8 cellular contexts compared by ENCODE assay signal in genomic region chr2:121284424-121285076, GRCh38. TPM values are rescaled to one million over a fixed set of nuclear protein-coding genes. Genes with fewer than 3 reads are reported as not detected.
A peak's percentile ranks its signal among the peaks of the same experiment; 100 is the strongest.
DNase-seq lines count a peak whose midpoint lies in the region; ATAC-seq and TF ChIP-seq lines count a peak whose summit lies in the region.

No MANE protein-coding gene starts in this region.

- peaks cover 48% of the 10 kb centered on the region for H3K27me3 Mint-ChIP-seq in CD4-positive, CD25-positive, alpha-beta regulatory T cell
- peaks cover 54% of the 10 kb centered on the region for H3K27me3 Mint-ChIP-seq in H9 (ENCODE audit: low read depth)
- peaks cover 45% of the 10 kb centered on the region for H3K27me3 Mint-ChIP-seq in activated naive CD8-positive, alpha-beta T cell treated with anti-CD3 and anti-CD28 coated beads, Interleukin-2, amount 10 ng/mL, durations not matched to agents 7 days and 5 days

- peaks cover 7% of the 10 kb centered on the region for H3K4me1 ChIP-seq in CD4-positive, CD25-positive, alpha-beta regulatory T cell (ENCODE audit: control insufficient read depth, insufficient read depth, low read length, poor library complexity, severe bottlenecking)
- H3K4me1 ChIP-seq in H9 (ENCODE audit: insufficient read depth, low read length) (no peaks in the 10 kb centered on the region), right lobe of liver (peaks cover 0 to 38% (median 7%) of the 10 kb centered on the region in 4 donors), transverse colon (peaks cover 0 to 28% (median 15%) of the 10 kb centered on the region in 4 donors)

- H3K79me1 ChIP-seq in H9 (ENCODE audit: insufficient read depth, low read depth, low read length, poor library complexity, severe bottlenecking): no peaks in the 10 kb centered on the region

- H3K4me3 ChIP-seq in CD4-positive, CD25-positive, alpha-beta regulatory T cell (ENCODE audit: low read depth, low read length): no peak overlapping the region
- H3K4me3 ChIP-seq in right lobe of liver (peak overlapping the region; percentile 22 to 53 (median 44)), transverse colon (peak overlapping the region; percentile 57 to 80 (median 72))

- no peak overlapping the region for H2BK20ac ChIP-seq in H9 (ENCODE audit: low read depth, low read length, poor library complexity, severe bottlenecking)

- in situ Hi-C loops in transverse colon (cut with MboI; ENCODE audit: low pct_ligation_motif_present in 1 of 4, low pct_unique_long_range_greater_than_20kb in 1 of 4, low sequenced_read_pairs in 3 of 4): no loop called here

- peaks cover 0 to 4% (median 0%) of the 10 kb centered on the region in 7 donors for H3K9me3 Mint-ChIP-seq in CD4-positive, CD25-positive, alpha-beta regulatory T cell
- H3K9me3 Mint-ChIP-seq in H9: peaks cover 0 to 3% of the 10 kb centered on the region in 2 experiments; a peak in 1 of 5 replicates
- no peaks in the 10 kb centered on the region for H3K9me3 Mint-ChIP-seq in activated naive CD8-positive, alpha-beta T cell treated with anti-CD3 and anti-CD28 coated beads, Interleukin-2, amount 10 ng/mL, durations not matched to agents 7 days and 5 days

- peaks cover 12% of the 10 kb centered on the region for H3K27me3 ChIP-seq in CD4-positive, CD25-positive, alpha-beta regulatory T cell (ENCODE audit: control insufficient read depth, insufficient read depth, low read length)
- H3K27me3 ChIP-seq in H9 (ENCODE audit: insufficient read depth, low read length): peaks cover 10% of the 10 kb centered on the region; the same call in 1 of the 2 replicates
- no peaks in the 10 kb centered on the region for H3K27me3 ChIP-seq in right lobe of liver
- H3K27me3 ChIP-seq in transverse colon: peaks cover 34% of the 10 kb centered on the region

- no peak overlapping the region for H3K18ac ChIP-seq in H9 (ENCODE audit: insufficient read length, low read depth, low read length)

- H2BK5ac ChIP-seq in H9 (ENCODE audit: insufficient read length, low read length): no peak overlapping the region

- no peak overlapping the region for H3K14ac ChIP-seq in H9 (ENCODE audit: insufficient read depth, low read length)

- H3K4me1 Mint-ChIP-seq in CD4-positive, CD25-positive, alpha-beta regulatory T cell: peaks cover 0 to 12% (median 6%) of the 10 kb centered on the region in 4 donors
- peaks cover 7 to 10% of the 10 kb centered on the region in 2 experiments for H3K4me1 Mint-ChIP-seq in H9
- no peaks in the 10 kb centered on the region for H3K4me1 Mint-ChIP-seq in activated naive CD8-positive, alpha-beta T cell treated with anti-CD3 and anti-CD28 coated beads, Interleukin-2, amount 10 ng/mL, durations not matched to agents 7 days and 5 days

- H2BK12ac ChIP-seq in H9 (ENCODE audit: insufficient read length, low read depth, low read length): no peak overlapping the region

- H2BK120ac ChIP-seq in H9 (ENCODE audit: low read depth, low read length, poor library complexity, severe bottlenecking): no peak overlapping the region

- intact Hi-C loops in right lobe of liver (cut with DNase I): no loop called here
- intact Hi-C loops in transverse colon (cut with DNase I; ENCODE audit: low total_unique reads): no loop called here

- no peaks in the 10 kb centered on the region for H3K36me3 Mint-ChIP-seq in CD4-positive, CD25-positive, alpha-beta regulatory T cell
- no peaks in the 10 kb centered on the region for H3K36me3 Mint-ChIP-seq in H9 (ENCODE audit: insufficient read depth in 1 of 3, low read depth in 3 of 3)
- H3K36me3 Mint-ChIP-seq in activated naive CD8-positive, alpha-beta T cell treated with anti-CD3 and anti-CD28 coated beads, Interleukin-2, amount 10 ng/mL, durations not matched to agents 7 days and 5 days: no peaks in the 10 kb centered on the region

- no peak overlapping the region for H3T11ph ChIP-seq in H9 (ENCODE audit: low read length)

- no peak overlapping the region for H4K91ac ChIP-seq in H9 (ENCODE audit: insufficient read length, low read depth, low read length)

- no peaks in the 10 kb centered on the region for H3K36me3 ChIP-seq in CD4-positive, CD25-positive, alpha-beta regulatory T cell (ENCODE audit: control insufficient read depth, insufficient read depth, low read length)
- no peaks in the 10 kb centered on the region for H3K36me3 ChIP-seq in right lobe of liver
- H3K36me3 ChIP-seq in transverse colon: no peaks in the 10 kb centered on the region

- TF ChIP-seq CTCF in H9 (conservative IDR thresholded peaks at IDR 0.05): no peak
- no peak for TF ChIP-seq CTCF in right lobe of liver (IDR thresholded peaks at IDR 0.05)
- TF ChIP-seq CTCF in transverse colon (IDR thresholded peaks at IDR 0.05): no peak

- H3K9ac ChIP-seq in H9 (ENCODE audit: extremely low read depth, insufficient read length, low read length): no peak overlapping the region

- H2AK5ac ChIP-seq in H9 (ENCODE audit: insufficient read length, low read length): no peak overlapping the region

- no peak for TF ChIP-seq EP300 in transverse colon (IDR thresholded peaks at IDR 0.05; ENCODE audit: low read depth)

- H4K20me1 ChIP-seq in H9 (ENCODE audit: control insufficient read depth, insufficient read depth, insufficient read length): no peaks in the 10 kb centered on the region

- POLR2A ChIA-PET in activated naive CD8-positive, alpha-beta T cell treated with anti-CD3 and anti-CD28 coated beads, Interleukin-2, amount 10 ng/mL, durations not matched to agents 7 days and 5 days (lab: Charles Lee): no interaction called here

- H3K23ac ChIP-seq in H9 (ENCODE audit: insufficient read length, low read depth, low read length): no peak overlapping the region

- peak overlapping the region; percentile 29 for H3K4me2 ChIP-seq in H9 (ENCODE audit: insufficient read depth, insufficient read length, low read length)

- no peaks in the 10 kb centered on the region for H3K79me2 ChIP-seq in H9 (ENCODE audit: insufficient read depth, low read length)

- peak overlapping the region; percentile 3 to 73 (median 30) for H3K4me3 Mint-ChIP-seq in CD4-positive, CD25-positive, alpha-beta regulatory T cell
- peak overlapping the region; percentile 65 to 86 for H3K4me3 Mint-ChIP-seq in H9
- H3K4me3 Mint-ChIP-seq in activated naive CD8-positive, alpha-beta T cell treated with anti-CD3 and anti-CD28 coated beads, Interleukin-2, amount 10 ng/mL, durations not matched to agents 7 days and 5 days: peak overlapping the region; percentile 48

- no peak overlapping the region for H2BK15ac ChIP-seq in H9 (ENCODE audit: low read depth, low read length)

- ATAC-seq in CD4-positive, CD25-positive, alpha-beta regulatory T cell (ENCODE audit: low read depth in 2 of 2): peak in 1 of 2 donors; percentile 9
- peak; percentile 14 for ATAC-seq in activated naive CD8-positive, alpha-beta T cell treated with anti-CD3 and anti-CD28 coated beads, Interleukin-2, amount 10 ng/mL, durations not matched to agents 7 days and 5 days (ENCODE audit: low read depth)
- peak in 3 of 4 donors; percentile 2 to 23 (median 2) for ATAC-seq in right lobe of liver

- H3K27ac Mint-ChIP-seq in CD4-positive, CD25-positive, alpha-beta regulatory T cell: no peak overlapping the region
- no peak overlapping the region for H3K27ac Mint-ChIP-seq in H9
- no peak overlapping the region for H3K27ac Mint-ChIP-seq in activated naive CD8-positive, alpha-beta T cell treated with anti-CD3 and anti-CD28 coated beads, Interleukin-2, amount 10 ng/mL, durations not matched to agents 7 days and 5 days

- no CpG with 5 or more reads among the region's 68 CpGs for WGBS in H9 (ENCODE audit: extremely low coverage, insufficient read length, low lambda C conversion rate)
- WGBS in right lobe of liver (ENCODE audit: insufficient coverage, low coverage, low lambda C conversion rate, missing lambda C conversion rate): 4% methylated on average over 9 of the region's 68 CpGs
- WGBS in transverse colon (ENCODE audit: low coverage in 1 of 2), 2 donors: 2% methylated on average over 56 of the region's 68 CpGs; no CpG with 5 or more reads in 1 of the 2 donors

- peaks cover 3% of the 10 kb centered on the region for H3K23me2 ChIP-seq in H9 (ENCODE audit: insufficient read length, low read depth, low read length, poor library complexity, severe bottlenecking)

- TF ChIP-seq POLR2A in right lobe of liver (IDR thresholded peaks at IDR 0.05): no peak
- no peak for TF ChIP-seq POLR2A in transverse colon (IDR thresholded peaks at IDR 0.05)

- DNase-seq in CD4-positive, CD25-positive, alpha-beta regulatory T cell: no peak
- DNase-seq in H9: no peak
- DNase-seq in activated naive CD8-positive, alpha-beta T cell treated with anti-CD3 and anti-CD28 coated beads, Interleukin-2, amount 10 ng/mL, durations not matched to agents 7 days and 5 days: peak; percentile 36
- DNase-seq in right lobe of liver: no peak
- DNase-seq in transverse colon: no peak
- no peak for DNase-seq in NCI-H1694 treated with DMSO at 0.1 percent for 48 hours (lab: John Stamatoyannopoulos, UW)
- DNase-seq in middle frontal gyrus (ENCODE audit: extremely low spot score, low spot score): no peak
- no peak for DNase-seq in COLO829 (ENCODE audit: low spot score)

- H3K9me3 ChIP-seq in CD4-positive, CD25-positive, alpha-beta regulatory T cell (ENCODE audit: control insufficient read depth in 2 of 2, low read length in 2 of 2): no peaks in the 10 kb centered on the region
- H3K9me3 ChIP-seq in H9 (ENCODE audit: control insufficient read depth, low read depth, low read length): no peaks in the 10 kb centered on the region
- H3K9me3 ChIP-seq in right lobe of liver: no peaks in the 10 kb centered on the region
- H3K9me3 ChIP-seq in transverse colon: no peaks in the 10 kb centered on the region

- no peak overlapping the region for H4K8ac ChIP-seq in H9 (replicated peaks; ENCODE audit: insufficient read length, low read depth, low read length)

- no peak overlapping the region for H3K4ac ChIP-seq in H9 (ENCODE audit: low read depth, low read length)

- H3K56ac ChIP-seq in H9 (ENCODE audit: insufficient read length, low read depth, low read length): no peak overlapping the region

- H4K5ac ChIP-seq in H9 (ENCODE audit: insufficient read length, low read depth, low read length): no peak overlapping the region

- H2AFZ ChIP-seq in H9 (ENCODE audit: low read length): no peak overlapping the region

- H3K27ac ChIP-seq in CD4-positive, CD25-positive, alpha-beta regulatory T cell (ENCODE audit: insufficient read depth, low read length, poor library complexity, severe bottlenecking): no peak overlapping the region
- H3K27ac ChIP-seq in H9 (ENCODE audit: insufficient read length, low read depth, low read length) (no peak overlapping the region), right lobe of liver (no peak overlapping the region), transverse colon (peak overlapping the region; percentile 88 to 96 (median 93))

RNA-seq across cellular contexts. Expression of gene TFCP2L1, which starts 0.5 kb away (rescaled TPM):
- total RNA-seq in CD4-positive, CD25-positive, alpha-beta regulatory T cell: 0.05 TPM
- not detected for polyA plus RNA-seq in CD4-positive, CD25-positive, alpha-beta regulatory T cell
- 1.8 and 1.9 TPM in 2 replicates for total RNA-seq in H9 (2021)
- under 1 TPM; 0.03 to 0.06 TPM for total RNA-seq in activated naive CD8-positive, alpha-beta T cell treated with anti-CD3 and anti-CD28 coated beads, Interleukin-2, amount 10 ng/mL, durations not matched to agents 7 days and 5 days
- total RNA-seq in right lobe of liver: 1 to 10 TPM in 1 of 6 experiments, under 1 TPM in 5; 0.26 to 1.7 (median 0.34) TPM
- total RNA-seq in transverse colon: 100 to 1,000 TPM in 3 of 4 donors, 10 to 100 TPM in 1; 52.7 to 167 (median 146) TPM

Comparison
In these comparisons a context has a peak if more than half of its experiments do, and no peak if none do; other contexts are left out.
1. H3K27ac ChIP-seq: peak in transverse colon (4 of 4); none in CD4-positive, CD25-positive, alpha-beta regulatory T cell (single experiment), H9 (single experiment) and right lobe of liver (0 of 3).
2. RNA of gene TFCP2L1, which starts 0.5 kb away (total RNA-seq): 52.7 to 167 TPM in transverse colon; 1.8 to 1.9 TPM in H9, 0.26 to 1.7 TPM in right lobe of liver, 0.03 to 0.06 TPM in activated naive CD8-positive, alpha-beta T cell treated with anti-CD3 and anti-CD28 coated beads, Interleukin-2, amount 10 ng/mL, durations not matched to agents 7 days and 5 days and 0.05 TPM in CD4-positive, CD25-positive, alpha-beta regulatory T cell (single experiment); every median in the first group is over 10 times any median in the second.
3. Peak in every context shown above with its lines, with median percentiles within 50 percentile points of each other: H3K4me3 Mint-ChIP-seq.